In the genomic region with DNA sequence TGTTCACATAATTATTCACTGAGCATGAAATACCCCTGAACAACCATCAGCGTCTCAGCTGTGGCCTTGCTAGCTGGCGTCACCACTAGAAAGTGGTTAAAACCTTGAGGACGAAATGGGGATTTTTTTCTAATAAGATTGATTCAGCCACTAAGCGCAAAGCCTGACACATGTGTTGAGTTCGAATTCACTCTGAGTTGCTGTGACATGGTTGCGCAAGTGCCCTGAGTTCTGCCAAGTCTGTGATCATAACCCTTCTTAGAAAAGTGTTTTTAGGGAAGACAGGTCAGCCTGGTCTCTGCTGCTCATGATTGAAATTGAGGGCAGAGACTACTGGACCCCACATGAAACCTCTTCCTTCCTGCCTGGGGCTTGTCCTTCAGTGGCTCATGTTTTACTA, we compare ENCODE assay signal across 17 cellular contexts.
DNase-seq lines count a peak whose midpoint lies in the region; ATAC-seq, FAIRE-seq and TF ChIP-seq lines count a peak whose summit lies in the region.
"Had no signal": no experiment of that assay in that cellular context is flagged by ENCODE, and none has a peak within 500 bp of the region (broad histone marks: within the 10 kb centered on the region; RNA-seq: fewer than 3 reads in every experiment).

No MANE protein-coding gene starts in this region.

- no peak overlapping the region for H3K4ac ChIP-seq in H1 (replicated peaks; ENCODE audit: insufficient read length, low read depth, low read length)

- no peaks in the 10 kb centered on the region for H4K20me1 ChIP-seq in H1 (replicated peaks in 1 of 2; ENCODE audit: control insufficient read depth in 1 of 2, insufficient read depth in 2 of 2, low read length in 2 of 2)
- H4K20me1 ChIP-seq: BLaER1 treated with 17β-estradiol and CSF1 and Interleukin-3, amounts not matched to agents 10 nM and 100 nM had no signal

- TF ChIP-seq RAD21 in H1 (IDR thresholded peaks at IDR 0.05 in 1 of 2, conservative IDR thresholded peaks at IDR 0.05 in 1 of 2; ENCODE audit: low read depth in 2 of 2, low read length in 2 of 2) = no peak

- no peak overlapping the region for H4K91ac ChIP-seq in H1 (replicated peaks; ENCODE audit: insufficient read length, low read length)

- CTCF ChIA-PET in H1 (lab: Charles Lee; ENCODE audit: partially characterized antibody) = interaction anchor here (0.6 to 1.3 kb wide), 3 partner anchors 93 to 188 kb away, joined by 3 read pairs; no protein-coding TSS in a partner anchor

- H4K8ac ChIP-seq in H1 (ENCODE audit: extremely low read depth, insufficient read depth, low read length) = no peak overlapping the region

- FAIRE-seq in H1 (lab: Jason Lieb, UNC) = no peak
- FAIRE-seq: A204.1 had no signal

- ATAC-seq in left ventricle myocardium superior (no peak), heart left ventricle (no peak), psoas muscle (peak in 1 of 4 donors; percentile 59), GM21515 (IDR thresholded peaks at IDR 0.05; ENCODE audit: unreplicated experiment) (no peak), HG03469 (IDR thresholded peaks at IDR 0.05; ENCODE audit: unreplicated experiment) (no peak), GM18519 (IDR thresholded peaks at IDR 0.05; ENCODE audit: low FRiP score, unreplicated experiment) (no peak)

- H3K36me3 ChIP-seq in heart left ventricle (no peaks in the 10 kb centered on the region), H1 (ENCODE audit: control insufficient read depth in 2 of 4, insufficient read depth in 4 of 4, low read length in 3 of 4) (no peaks in the 10 kb centered on the region), psoas muscle (ENCODE audit: insufficient read depth in 1 of 2, low read depth in 1 of 2) (no peaks in the 10 kb centered on the region), H7 (replicated peaks; ENCODE audit: control insufficient read depth, insufficient read depth, low read length) (no peaks in the 10 kb centered on the region)
- H3K36me3 ChIP-seq: BLaER1 treated with 17β-estradiol and CSF1 and Interleukin-3, amounts not matched to agents 10 nM and 100 nM; MG63 had no signal

- DNase-seq in left ventricle myocardium superior = peak; percentile 32
- DNase-seq in heart left ventricle = no peak
- no peak for DNase-seq in H1 (ENCODE audit: low read depth in 1 of 2, low spot score in 2 of 2)
- DNase-seq in psoas muscle = peak; percentile 55 to 81
- no peak for DNase-seq in H7
- DNase-seq: DMS79 treated with DMSO at 0.1 percent for 48 hours, GM23248, MG63, NCI-H1417, NCI-H1930, NCI-H69, SHP77 treated with DMSO at 0.1 percent for 48 hours had no signal

- POLR2A ChIA-PET in H1 (lab: Charles Lee; ENCODE audit: partially characterized antibody) = no interaction called here

- no peak overlapping the region for H3K56ac ChIP-seq in H1 (replicated peaks; ENCODE audit: insufficient read length, low read depth, low read length)

- no peaks in the 10 kb centered on the region for H3K9me3 ChIP-seq in heart left ventricle
- H3K9me3 ChIP-seq in H1 (ENCODE audit: insufficient read depth in 2 of 2, low read depth in 1 of 2, low read length in 1 of 2) = no peaks in the 10 kb centered on the region
- H3K9me3 ChIP-seq in psoas muscle = no peaks in the 10 kb centered on the region
- H3K9me3 ChIP-seq: MG63 had no signal

- no peak overlapping the region for H2BK12ac ChIP-seq in H1 (ENCODE audit: low read depth, low read length)

- TF ChIP-seq POLR2A in heart left ventricle (IDR thresholded peaks at IDR 0.05) (no peak), H1 (IDR thresholded peaks at IDR 0.05; ENCODE audit: control extremely low read depth in 1 of 2, low read depth in 2 of 2, low read length in 2 of 2) (no peak)

- WGBS in heart left ventricle, 4 donors = 91 to 94% (median 93%) methylated on average over 6 of the region's 6 CpGs
- WGBS in H1 (ENCODE audit: extremely low coverage in 1 of 2, insufficient coverage in 1 of 2, insufficient read length in 1 of 2, insufficient replicate concordance in 2 of 2, low coverage in 1 of 2, low lambda C conversion rate in 2 of 2, missing lambda C conversion rate in 1 of 2), 2 experiments = 87% methylated on average over 6 of the region's 6 CpGs; no CpG with 5 or more reads in 1 of the 2 experiments
- WGBS in psoas muscle, 3 donors = 50 to 70% (median 56%) methylated on average over 6 of the region's 6 CpGs

- no peak overlapping the region for H2BK5ac ChIP-seq in H1 (ENCODE audit: low read depth, low read length)

- H3K27ac ChIP-seq in heart left ventricle (no peak overlapping the region), H1 (ENCODE audit: low read depth, low read length) (no peak overlapping the region), psoas muscle (no peak overlapping the region)
- H3K27ac ChIP-seq: BLaER1 treated with 17β-estradiol and CSF1 and Interleukin-3, amounts not matched to agents 10 nM and 100 nM; GM23248 had no signal

- no peak overlapping the region for H2BK20ac ChIP-seq in H1 (ENCODE audit: low read length)

- H3K18ac ChIP-seq in H1 (ENCODE audit: extremely low read depth, low read length) = no peak overlapping the region

- no peak overlapping the region for H3K14ac ChIP-seq in H1 (ENCODE audit: insufficient read length)

- H2AFZ ChIP-seq in H1 (ENCODE audit: low read length) = no peak overlapping the region
- H2AFZ ChIP-seq: GM23248 had no signal

- no peaks in the 10 kb centered on the region for H3K79me1 ChIP-seq in H1 (ENCODE audit: low read depth, low read length)

- no peak overlapping the region for H3K9ac ChIP-seq in H1 (replicated peaks in 1 of 4; ENCODE audit: extremely low read depth in 1 of 4, low read depth in 3 of 4, low read length in 3 of 4)
- H3K9ac ChIP-seq: BLaER1 treated with 17β-estradiol and CSF1 and Interleukin-3, amounts not matched to agents 10 nM and 100 nM; GM23248 had no signal

- TF ChIP-seq EP300 in H1 (IDR thresholded peaks at IDR 0.05; ENCODE audit: borderline replicate concordance in 1 of 2, low read depth in 2 of 2, low read length in 2 of 2) = no peak

- peaks cover 0 to 3% (median 0%) of the 10 kb centered on the region in 9 donors for H3K27me3 ChIP-seq in heart left ventricle
- no peaks in the 10 kb centered on the region; a peak in 1 of 7 replicates for H3K27me3 ChIP-seq in H1 (replicated peaks in 1 of 4; ENCODE audit: control insufficient read depth in 3 of 4, extremely low read depth in 1 of 4, insufficient read depth in 3 of 4, low read length in 3 of 4)
- H3K27me3 ChIP-seq in psoas muscle (ENCODE audit: insufficient read depth in 3 of 3, low read length in 2 of 3) = peaks cover 0 to 2% (median 0%) of the 10 kb centered on the region in 3 donors
- no peaks in the 10 kb centered on the region for H3K27me3 ChIP-seq in H7 (ENCODE audit: control insufficient read depth, insufficient read depth, low read length)
- H3K27me3 ChIP-seq: BLaER1 treated with 17β-estradiol and CSF1 and Interleukin-3, amounts not matched to agents 10 nM and 100 nM had no signal

- H2BK15ac ChIP-seq in H1 (ENCODE audit: low read length) = no peak overlapping the region

- H2AK5ac ChIP-seq in H1 (ENCODE audit: low read depth, low read length) = no peak overlapping the region

- no peaks in the 10 kb centered on the region for H3K23me2 ChIP-seq in H1 (ENCODE audit: low read depth, low read length)

- no peak overlapping the region for H2BK120ac ChIP-seq in H1 (replicated peaks; ENCODE audit: low read depth, low read length)

- TF ChIP-seq CTCF in heart left ventricle (IDR thresholded peaks at IDR 0.05) = no peak
- TF ChIP-seq CTCF in H1 (IDR thresholded peaks at IDR 0.05; ENCODE audit: control extremely low read depth in 1 of 3, insufficient read depth in 1 of 3, low read depth in 1 of 3, low read length in 3 of 3) = no peak
- no peak for TF ChIP-seq CTCF in psoas muscle (IDR thresholded peaks at IDR 0.05)

- no peaks in the 10 kb centered on the region for H3K79me2 ChIP-seq in H1 (ENCODE audit: control insufficient read depth in 1 of 2, insufficient read depth in 2 of 2, low read length in 2 of 2)

- H3K4me1 ChIP-seq in heart left ventricle = peaks cover 0 to 3% (median 0%) of the 10 kb centered on the region in 12 donors
- H3K4me1 ChIP-seq in H1 (replicated peaks in 1 of 4; ENCODE audit: control insufficient read depth in 3 of 4, insufficient read depth in 4 of 4, low read length in 3 of 4) = no peaks in the 10 kb centered on the region
- no peaks in the 10 kb centered on the region for H3K4me1 ChIP-seq in psoas muscle
- H3K4me1 ChIP-seq: BLaER1 treated with 17β-estradiol and CSF1 and Interleukin-3, amounts not matched to agents 10 nM and 100 nM had no signal

- H3K4me3 ChIP-seq in heart left ventricle (no peak overlapping the region), H1 (ENCODE audit: extremely low read depth in 1 of 4, insufficient read depth in 2 of 4, low read depth in 3 of 4, low read length in 4 of 4) (no peak overlapping the region), psoas muscle (no peak overlapping the region), H7 (ENCODE audit: insufficient read depth, low read depth, low read length) (no peak overlapping the region)
- H3K4me3 ChIP-seq: BLaER1 treated with 17β-estradiol and CSF1 and Interleukin-3, amounts not matched to agents 10 nM and 100 nM; GM23248; MG63 had no signal

- no peak overlapping the region for H4K5ac ChIP-seq in H1 (ENCODE audit: insufficient read length, low read depth, low read length)

- intact Hi-C loops in left ventricle myocardium superior (cut with micrococcal nuclease) = no loop called here
- intact Hi-C loops in heart left ventricle (cut with DNase I) = no loop called here
- intact Hi-C loops in psoas muscle (cut with DNase I) = no loop called here

- no peak overlapping the region for H3K4me2 ChIP-seq in H1 (ENCODE audit: insufficient read depth in 1 of 2, low read depth in 2 of 2, low read length in 2 of 2)
- H3K4me2 ChIP-seq: BLaER1 treated with 17β-estradiol and CSF1 and Interleukin-3, amounts not matched to agents 10 nM and 100 nM had no signal

- no peak overlapping the region for H3K23ac ChIP-seq in H1 (ENCODE audit: insufficient read length)

TF ChIP-seq in H1, 55 proteins besides CTCF, POLR2A, EP300 and RAD21:
- TF ChIP-seq EZH2 (IDR thresholded peaks at IDR 0.05; ENCODE audit: low read depth, low read length, severe bottlenecking) (no peak), CEBPB (IDR thresholded peaks at IDR 0.05; ENCODE audit: low read depth, low read length) (peak; percentile 25; the same call in 1 of the 2 replicates)

Comparison
In these comparisons a context has a peak if more than half of its experiments do, and no peak if none do; other contexts are left out.
1. DNase-seq: peak in left ventricle myocardium superior (single experiment) and psoas muscle (2 of 2); none in heart left ventricle (0 of 5), H1 (0 of 2) and H7 (single experiment).